ENCODE assay signal across 13 cellular contexts in the genomic region with DNA sequence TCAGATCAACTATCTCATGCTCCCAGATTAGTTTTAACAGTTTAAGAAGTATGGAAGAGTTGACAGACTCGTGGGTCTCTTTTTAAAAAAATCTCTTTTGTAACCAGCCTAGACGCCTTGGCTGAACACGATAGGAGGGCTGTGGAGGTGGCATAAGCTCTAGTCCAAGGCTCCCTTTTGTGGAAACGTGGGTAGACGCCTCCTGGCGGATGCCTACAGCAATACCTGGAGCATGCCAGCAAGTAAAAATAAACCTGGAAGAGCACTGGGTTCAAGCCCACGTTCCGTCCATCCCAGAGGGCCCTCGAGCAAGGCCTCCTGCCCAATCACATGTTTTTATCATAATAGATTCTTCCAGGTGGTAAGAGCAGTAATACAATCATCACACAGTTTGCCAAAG.
DNase-seq lines count a peak whose midpoint lies in the region; ATAC-seq, FAIRE-seq and TF ChIP-seq lines count a peak whose summit lies in the region.
"Had no signal": no experiment of that assay in that cellular context is flagged by ENCODE, and none has a peak within 500 bp of the region (broad histone marks: within the 10 kb centered on the region; RNA-seq: fewer than 3 reads in every experiment).

No MANE protein-coding gene starts in this region.

- peaks cover 23% of the 10 kb centered on the region; the same call in 1 of the 2 replicates for H3K9me3 ChIP-seq in HepG2 (ENCODE audit: low read length)
- H3K9me3 ChIP-seq in Caco-2, result peaks cover 12% of the 10 kb centered on the region; the same call in 1 of the 2 replicates

- H3K4me3 ChIP-seq in HepG2 (replicated peaks in 1 of 3; ENCODE audit: insufficient read depth in 1 of 3, low read depth in 2 of 3, low read length in 3 of 3) (no peak overlapping the region), Caco-2 (ENCODE audit: low read depth, low read length) (no peak overlapping the region)
- H3K4me3 ChIP-seq: Peyer's patch had no signal

- in situ Hi-C loops in G401 (cut with HindIII; ENCODE audit: low sequenced_read_pairs) (no loop called here), SK-MEL-5 (cut with HindIII; ENCODE audit: low pct_unique_long_range_greater_than_20kb, low sequenced_read_pairs) (no loop called here), HepG2 (cut with HindIII; ENCODE audit: extremely low pct_ligation_motif_present, low pct_unique_long_range_greater_than_20kb) (no loop called here)

- FAIRE-seq in HepG2 (lab: Jason Lieb, UNC) (no peak), urothelium cell line (lab: Jason Lieb, UNC) (no peak)
- FAIRE-seq: GM18507 had no signal

- intact Hi-C loops in HepG2 (cut with micrococcal nuclease; ENCODE audit: unreplicated experiment) (loop anchor here (1.0 to 2.0 kb wide), 2 partner anchors 112 to 380 kb away; no protein-coding TSS in a partner anchor), Caco-2 (cut with micrococcal nuclease; ENCODE audit: unreplicated experiment) (no loop called here)

- TF ChIP-seq EP300 in HepG2 (IDR thresholded peaks at IDR 0.05; ENCODE audit: low read depth in 2 of 2, low read length in 2 of 2) (no peak), HepG2 (CRISPR knock-in tag; IDR thresholded peaks at IDR 0.05; ENCODE audit: borderline replicate concordance) (no peak)

- no peak for TF ChIP-seq RAD21 in HepG2 (CRISPR knock-in tag; IDR thresholded peaks at IDR 0.05)

- BruUV-seq in HepG2 (replicated peaks; lab: Mats Ljungman, UMichigan), result no TSS peak
- no TSS peak for BruUV-seq in Caco-2 (replicated peaks; lab: Mats Ljungman, UMichigan)

- no peaks in the 10 kb centered on the region for H3K79me2 ChIP-seq in HepG2 (ENCODE audit: insufficient read depth, low read length)

- peaks cover 0 to 22% (median 1%) of the 10 kb centered on the region in 3 donors for H3K36me3 Mint-ChIP-seq in naive thymus-derived CD8-positive, alpha-beta T cell
- peaks cover 5% of the 10 kb centered on the region for H3K36me3 Mint-ChIP-seq in Caco-2 (ENCODE audit: insufficient read depth, unreplicated experiment)

- H3K4me1 ChIP-seq in HepG2 (ENCODE audit: insufficient read depth, low read length) (no peaks in the 10 kb centered on the region), Caco-2 (no peaks in the 10 kb centered on the region; the same call in 1 of the 2 replicates)
- H3K4me1 ChIP-seq: Peyer's patch had no signal

- H3K4me2 ChIP-seq in HepG2 (ENCODE audit: low read depth, low read length), result no peak overlapping the region

- H2AFZ ChIP-seq in HepG2 (ENCODE audit: low read length), result no peak overlapping the region

- ATAC-seq in HepG2, result peak; percentile 69
- ATAC-seq in naive thymus-derived CD8-positive, alpha-beta T cell, result no peak
- ATAC-seq: activated CD4-positive, CD25-positive, alpha-beta regulatory T cell treated with anti-CD3 and anti-CD28 coated beads, Interleukin-2, amount 50 U/mL, for 24 hours had no signal

- no peak overlapping the region for H3K4me3 Mint-ChIP-seq in naive thymus-derived CD8-positive, alpha-beta T cell
- H3K4me3 Mint-ChIP-seq in Caco-2 (ENCODE audit: unreplicated experiment), result no peak overlapping the region

- POLR2A ChIA-PET in HepG2 (lab: Yijun Ruan, JAX) (no interaction called here), Caco-2 (lab: Charles Lee) (no interaction called here)
- POLR2A ChIA-PET in naive thymus-derived CD8-positive, alpha-beta T cell (lab: Charles Lee), result no interaction called here

- H3K4me1 Mint-ChIP-seq in naive thymus-derived CD8-positive, alpha-beta T cell, result no peaks in the 10 kb centered on the region
- no peaks in the 10 kb centered on the region for H3K4me1 Mint-ChIP-seq in Caco-2 (ENCODE audit: low read depth, unreplicated experiment)

- peaks cover 0 to 1% (median 0%) of the 10 kb centered on the region in 5 donors for H3K27me3 Mint-ChIP-seq in naive thymus-derived CD8-positive, alpha-beta T cell
- peaks cover 4% of the 10 kb centered on the region for H3K27me3 Mint-ChIP-seq in Caco-2 (ENCODE audit: insufficient read depth, unreplicated experiment)

- no peak overlapping the region for H3K27ac Mint-ChIP-seq in naive thymus-derived CD8-positive, alpha-beta T cell
- no peak overlapping the region for H3K27ac Mint-ChIP-seq in Caco-2 (ENCODE audit: unreplicated experiment)

- no peak for TF ChIP-seq POLR2A in HepG2 (IDR thresholded peaks at IDR 0.05; ENCODE audit: insufficient read depth in 1 of 2, low read depth in 2 of 2, low read length in 2 of 2)

- H3K27me3 ChIP-seq in HepG2 (ENCODE audit: control insufficient read depth in 1 of 2, insufficient read depth in 2 of 2, low read length in 2 of 2), result no peaks in the 10 kb centered on the region
- H3K27me3 ChIP-seq in Caco-2 (replicated peaks; ENCODE audit: control insufficient read depth, insufficient read depth, low read length), result no peaks in the 10 kb centered on the region
- H3K27me3 ChIP-seq: Peyer's patch had no signal

- H4K20me1 ChIP-seq in HepG2 (ENCODE audit: insufficient read depth, low read length), result no peaks in the 10 kb centered on the region

- no peaks in the 10 kb centered on the region for H3K36me3 ChIP-seq in HepG2 (replicated peaks in 1 of 2; ENCODE audit: control insufficient read depth in 1 of 2, insufficient read depth in 2 of 2, low read length in 2 of 2)
- H3K36me3 ChIP-seq in Caco-2 (ENCODE audit: control insufficient read depth, insufficient read depth, low read length), result no peaks in the 10 kb centered on the region; the same call in 1 of the 2 replicates
- H3K36me3 ChIP-seq: Peyer's patch had no signal

- H3K9me3 Mint-ChIP-seq in naive thymus-derived CD8-positive, alpha-beta T cell, result peaks cover 11 to 38% (median 22%) of the 10 kb centered on the region in 9 donors
- peaks cover 23% of the 10 kb centered on the region for H3K9me3 Mint-ChIP-seq in Caco-2 (ENCODE audit: unreplicated experiment)

- H3K9ac ChIP-seq in HepG2 (ENCODE audit: insufficient read depth, low read depth, low read length), result no peak overlapping the region

- CTCF ChIA-PET in HepG2 (lab: Yijun Ruan, JAX; ENCODE audit: low intra/inter-chr PET ratio, low total read pairs) (no interaction called here), Caco-2 (lab: Charles Lee) (no interaction called here)

- peak; percentile 53 for TF ChIP-seq CTCF in HepG2 (CRISPR knock-in tag; IDR thresholded peaks at IDR 0.05)
- TF ChIP-seq CTCF in Caco-2 (IDR thresholded peaks at IDR 0.05; ENCODE audit: insufficient read depth in 1 of 2, low read depth in 1 of 2, low read length in 1 of 2, severe bottlenecking in 1 of 2, unreplicated experiment in 1 of 2), result no peak

- peak; percentile 51 for DNase-seq in G401 (ENCODE audit: low spot score)
- peak; percentile 56 for DNase-seq in HuH-7 (ENCODE audit: low spot score)
- DNase-seq in SK-MEL-5 (ENCODE audit: low read depth, low spot score), result peak; percentile 55
- peak; percentile 2 for DNase-seq in HepG2 (ENCODE audit: low spot score)
- no peak for DNase-seq in pons (ENCODE audit: low spot score)
- DNase-seq in urothelium cell line (ENCODE audit: low spot score), result no peak
- no peak for DNase-seq in naive thymus-derived CD8-positive, alpha-beta T cell
- DNase-seq in Caco-2, result no peak
- DNase-seq: activated T-cell treated with anti-CD3 and anti-CD28 coated beads for 4 hours, NCI-H510A treated with DMSO at 0.1 percent for 48 hours, Peyer's patch had no signal

- H3K27ac ChIP-seq in HepG2 (ENCODE audit: extremely low read length, insufficient read depth, low read length), result no peak overlapping the region
- H3K27ac ChIP-seq: Peyer's patch had no signal

- WGBS in HepG2 (ENCODE audit: low lambda C conversion rate), result 2% methylated on average over 6 of the region's 9 CpGs

TF ChIP-seq in HepG2, 621 proteins besides CTCF, POLR2A, EP300 and RAD21:
- peak; percentile 35 for TF ChIP-seq STAG1 (CRISPR knock-in tag; IDR thresholded peaks at IDR 0.05)
- peak; percentile 45; the same call in 1 of the 2 replicates for TF ChIP-seq SMC3 (IDR thresholded peaks at IDR 0.05; ENCODE audit: low read length)
- TF ChIP-seq, protein P1, sequence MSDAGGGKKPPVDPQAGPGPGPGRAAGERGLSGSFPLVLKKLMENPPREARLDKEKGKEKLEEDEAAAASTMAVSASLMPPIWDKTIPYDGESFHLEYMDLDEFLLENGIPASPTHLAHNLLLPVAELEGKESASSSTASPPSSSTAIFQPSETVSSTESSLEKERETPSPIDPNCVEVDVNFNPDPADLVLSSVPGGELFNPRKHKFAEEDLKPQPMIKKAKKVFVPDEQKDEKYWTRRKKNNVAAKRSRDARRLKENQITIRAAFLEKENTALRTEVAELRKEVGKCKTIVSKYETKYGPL (CRISPR knock-in tag; IDR thresholded peaks at IDR 0.05), result no peak
TF ChIP-seq in HepG2: peak in this region for 2.

Comparison
In these comparisons a context has a peak if more than half of its experiments do, and no peak if none do; other contexts are left out.
1. DNase-seq: peak in G401 (single experiment), HuH-7 (single experiment), SK-MEL-5 (single experiment) and HepG2 (single experiment); none in pons (single experiment), urothelium cell line (single experiment), naive thymus-derived CD8-positive, alpha-beta T cell (0 of 10) and Caco-2 (0 of 2).